ENCODE assay signal across 8 cellular contexts in genomic region chr12:108825205-108825950, GRCh38. TPM values are rescaled to one million over a fixed set of nuclear protein-coding genes. Genes with fewer than 3 reads are reported as not detected.
DNase-seq lines count a peak whose midpoint lies in the region; ATAC-seq lines count a peak whose summit lies in the region.

No MANE protein-coding gene starts in this region.

- no peak overlapping the region for H2AK5ac ChIP-seq in neuronal stem cell (ENCODE audit: low read depth, low read length)

- no peaks in the 10 kb centered on the region for H3K4me1 ChIP-seq in CD4-positive, alpha-beta memory T cell (ENCODE audit: insufficient read depth, low read length)
- peaks cover 76% of the 10 kb centered on the region for H3K4me1 ChIP-seq in adipocyte (ENCODE audit: control insufficient read depth, insufficient read depth, low read length)
- H3K4me1 ChIP-seq in mesodermal cell (ENCODE audit: control insufficient read depth, insufficient read depth, low read length, poor library complexity, severe bottlenecking), result peaks cover 74% of the 10 kb centered on the region
- H3K4me1 ChIP-seq in neuronal stem cell (ENCODE audit: control insufficient read depth in 2 of 2, insufficient read depth in 1 of 2, low read depth in 1 of 2, low read length in 2 of 2), result peaks cover 21 to 29% of the 10 kb centered on the region in 2 donors

- H3K36me3 Mint-ChIP-seq in CD4-positive, alpha-beta memory T cell, result peaks cover 4 to 33% of the 10 kb centered on the region in 2 donors

- H3K27me3 ChIP-seq in CD4-positive, alpha-beta memory T cell (ENCODE audit: insufficient read depth, low read length), result no peaks in the 10 kb centered on the region
- H3K27me3 ChIP-seq in adipocyte (replicated peaks; ENCODE audit: control insufficient read depth, insufficient read depth, low read length), result no peaks in the 10 kb centered on the region
- H3K27me3 ChIP-seq in neuronal stem cell (ENCODE audit: control insufficient read depth in 3 of 3, insufficient read depth in 3 of 3, low read depth in 1 of 3, low read length in 3 of 3), result no peaks in the 10 kb centered on the region

- H3K79me1 ChIP-seq in neuronal stem cell (ENCODE audit: low read depth, low read length), result no peaks in the 10 kb centered on the region

- H2BK15ac ChIP-seq in neuronal stem cell (ENCODE audit: low read length), result no peak overlapping the region

- no peak overlapping the region for H2AFZ ChIP-seq in neuronal stem cell (ENCODE audit: low read length)

- DNase-seq in CD4-positive, alpha-beta memory T cell, result no peak
- DNase-seq in adipocyte (ENCODE audit: low read depth) (peak; percentile 57), DMS114 treated with DMSO at 0.1 percent for 48 hours (lab: John Stamatoyannopoulos, UW; ENCODE audit: unreplicated experiment) (no peak), neuronal stem cell (ENCODE audit: low spot score) (no peak), cortex of kidney (lab: John Stamatoyannopoulos, UW) (no peak)

- no peak overlapping the region for H4K8ac ChIP-seq in neuronal stem cell (ENCODE audit: low read depth, low read length)

- H3K27ac Mint-ChIP-seq in CD4-positive, alpha-beta memory T cell, result peak overlapping the region in 4 of 7 donors; percentile 2 to 52 (median 30)

- no peak overlapping the region for H3K23ac ChIP-seq in neuronal stem cell (ENCODE audit: low read depth, low read length, poor library complexity)

- no peak overlapping the region for H4K91ac ChIP-seq in neuronal stem cell (ENCODE audit: low read depth, low read length, poor library complexity)

- H3K27ac ChIP-seq in CD4-positive, alpha-beta memory T cell (ENCODE audit: low read depth, low read length), result no peak overlapping the region
- H3K27ac ChIP-seq in mesodermal cell (ENCODE audit: low read depth, low read length, severe bottlenecking), result peak overlapping the region; percentile 97
- no peak overlapping the region for H3K27ac ChIP-seq in neuronal stem cell (replicated peaks; ENCODE audit: low read length)

- H3K14ac ChIP-seq in neuronal stem cell (ENCODE audit: low read length), result no peak overlapping the region

- no peak overlapping the region for H3K4me3 Mint-ChIP-seq in CD4-positive, alpha-beta memory T cell

- H3K36me3 ChIP-seq in CD4-positive, alpha-beta memory T cell (ENCODE audit: insufficient read depth, low read length), result peaks cover 10% of the 10 kb centered on the region
- H3K36me3 ChIP-seq in adipocyte (ENCODE audit: control insufficient read depth, insufficient read depth, low read length, severe bottlenecking) (peaks cover 50% of the 10 kb centered on the region), mesodermal cell (ENCODE audit: control insufficient read depth, insufficient read depth, low read length) (peaks cover 76% of the 10 kb centered on the region), neuronal stem cell (replicated peaks in 1 of 2; ENCODE audit: control insufficient read depth in 2 of 2, insufficient read depth in 2 of 2, low read length in 2 of 2) (peaks cover 8 to 55% of the 10 kb centered on the region in 2 donors)

- no peaks in the 10 kb centered on the region for H3K9me3 ChIP-seq in CD4-positive, alpha-beta memory T cell (ENCODE audit: control insufficient read depth in 1 of 2, low read length in 2 of 2)
- no peaks in the 10 kb centered on the region for H3K9me3 ChIP-seq in adipocyte (ENCODE audit: control insufficient read depth, low read length)
- H3K9me3 ChIP-seq in mesodermal cell (ENCODE audit: control insufficient read depth, low read length), result no peaks in the 10 kb centered on the region
- H3K9me3 ChIP-seq in neuronal stem cell (replicated peaks in 1 of 2; ENCODE audit: control insufficient read depth in 2 of 2, insufficient read depth in 1 of 2, low read depth in 1 of 2, low read length in 2 of 2), result no peaks in the 10 kb centered on the region

- no peak overlapping the region for H2BK120ac ChIP-seq in neuronal stem cell (ENCODE audit: low read depth, low read length)

- H3K4ac ChIP-seq in neuronal stem cell (ENCODE audit: low read length), result no peak overlapping the region

- POLR2A ChIA-PET in CD4-positive, alpha-beta memory T cell (lab: Charles Lee; ENCODE audit: partially characterized antibody), result no interaction called here

- no peaks in the 10 kb centered on the region for H3K9me3 Mint-ChIP-seq in CD4-positive, alpha-beta memory T cell

- intact Hi-C loops in CD4-positive, alpha-beta memory T cell (cut with micrococcal nuclease), result no loop called here

- ATAC-seq in HG02798 (IDR thresholded peaks at IDR 0.05; ENCODE audit: poor library complexity, unreplicated experiment) (peak; percentile 39), HG03280 (IDR thresholded peaks at IDR 0.05; ENCODE audit: unreplicated experiment) (no peak)

- H3K18ac ChIP-seq in neuronal stem cell (ENCODE audit: low read length), result no peak overlapping the region

- no peak overlapping the region for H2BK12ac ChIP-seq in neuronal stem cell (ENCODE audit: low read length)

- whole genome bisulfite sequencing in mesodermal cell (ENCODE audit: insufficient coverage in 2 of 2), 2 experiments, result 81 to 93% methylated on average over 4 of the region's 8 CpGs
- WGBS in neuronal stem cell (ENCODE audit: extremely low coverage in 2 of 2, insufficient read length in 2 of 2, insufficient replicate concordance in 1 of 2), 2 donors, result no CpG with 5 or more reads among the region's 8 CpGs

- H3K9ac ChIP-seq in adipocyte (ENCODE audit: low read length), result peak overlapping the region; percentile 90
- no peak overlapping the region for H3K9ac ChIP-seq in neuronal stem cell (ENCODE audit: low read depth, low read length, poor library complexity)

- no peak overlapping the region for H2BK5ac ChIP-seq in neuronal stem cell (ENCODE audit: low read length)

- no peaks in the 10 kb centered on the region for H3K27me3 Mint-ChIP-seq in CD4-positive, alpha-beta memory T cell

- peaks cover 7 to 16% (median 13%) of the 10 kb centered on the region in 4 donors for H3K4me1 Mint-ChIP-seq in CD4-positive, alpha-beta memory T cell

- CTCF ChIA-PET in CD4-positive, alpha-beta memory T cell (lab: Charles Lee; ENCODE audit: partially characterized antibody), result interaction anchor here (1.5 to 2.2 kb wide), 2 partner anchors 22 to 125 kb away, joined by 3 to 12 read pairs; no protein-coding TSS in a partner anchor

- H3K4me3 ChIP-seq in CD4-positive, alpha-beta memory T cell (ENCODE audit: low read length in 2 of 2), result no peak overlapping the region
- peak overlapping the region; percentile 74 for H3K4me3 ChIP-seq in adipocyte (ENCODE audit: low read length)
- H3K4me3 ChIP-seq in mesodermal cell (ENCODE audit: extremely low read depth, insufficient read depth, low read length, poor library complexity, severe bottlenecking), result no peak overlapping the region
- no peak overlapping the region for H3K4me3 ChIP-seq in neuronal stem cell (ENCODE audit: low read length in 2 of 2)

- H3K4me2 ChIP-seq in neuronal stem cell (ENCODE audit: insufficient read depth, low read length, poor library complexity, severe bottlenecking), result no peak overlapping the region

RNA-seq across cellular contexts. Expression of gene SSH1, which starts 32.0 kb away (rescaled TPM):
- 10 to 100 TPM; 32.3 to 38.0 TPM for total RNA-seq in CD4-positive, alpha-beta memory T cell
- 1 to 10 TPM; 1.4 to 9.3 TPM for polyA plus RNA-seq in CD4-positive, alpha-beta memory T cell
- polyA plus RNA-seq in mesodermal cell (2013, experiment 1 of 2), result 39.1 TPM
- 31.0 TPM for polyA plus RNA-seq in mesodermal cell (2013, experiment 2 of 2)
- 9.8 TPM for polyA plus RNA-seq in neuronal stem cell (2013, experiment 1 of 2)
- polyA plus RNA-seq in neuronal stem cell (2013, experiment 2 of 2), result 9.7 TPM

RNA-seq across cellular contexts. Expression of gene DAO, which starts 54.5 kb away (rescaled TPM):
- total RNA-seq in CD4-positive, alpha-beta memory T cell, result not detected
- not detected for polyA plus RNA-seq in CD4-positive, alpha-beta memory T cell
- not detected for polyA plus RNA-seq in mesodermal cell (2013, experiment 1 of 2)
- polyA plus RNA-seq in mesodermal cell (2013, experiment 2 of 2), result not detected
- not detected for polyA plus RNA-seq in neuronal stem cell (2013, experiment 1 of 2)
- polyA plus RNA-seq in neuronal stem cell (2013, experiment 2 of 2), result not detected
